Comparison of ENCODE assay signal across 8 cellular contexts in the genomic region with DNA sequence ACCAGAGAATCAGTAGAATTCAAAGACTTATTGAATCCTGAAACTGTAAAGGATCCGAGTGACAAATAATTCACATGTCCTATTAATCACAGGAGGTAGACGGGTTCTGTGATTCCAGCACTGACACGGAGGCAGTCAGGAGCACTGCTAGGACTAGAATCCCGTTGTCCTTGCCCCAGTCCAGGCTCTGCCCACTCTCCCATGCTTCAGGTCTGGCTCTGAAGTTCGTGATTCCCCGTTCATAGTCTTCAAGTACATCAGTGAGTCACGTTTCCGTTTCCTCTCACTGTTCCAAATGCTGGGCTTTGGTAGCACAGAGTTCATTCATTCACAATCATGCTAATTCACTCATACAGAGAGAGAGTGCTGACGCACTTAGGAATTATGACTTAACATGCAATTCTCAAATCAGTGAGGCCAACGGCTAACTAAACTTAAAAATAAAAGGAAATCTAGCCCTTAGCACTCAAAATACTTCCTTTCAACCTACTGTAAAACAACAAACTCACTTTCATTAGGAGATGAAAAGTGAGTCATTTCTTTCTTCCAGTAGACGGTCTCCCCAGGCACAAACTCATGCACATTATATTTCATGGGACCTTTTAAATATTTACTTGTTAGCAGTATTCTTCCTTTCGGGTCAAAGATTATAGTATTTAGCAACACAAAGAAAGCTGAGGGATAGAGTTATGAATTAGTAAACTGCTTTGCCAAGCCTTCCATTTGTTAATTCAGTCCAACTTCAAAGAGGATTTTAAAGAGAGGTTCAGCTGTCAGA.
DNase-seq lines count a peak whose midpoint lies in the region; ATAC-seq and TF ChIP-seq lines count a peak whose summit lies in the region.

No MANE protein-coding gene starts in this region.

- H3K56ac ChIP-seq in IMR-90 (ENCODE audit: extremely low read depth, insufficient read depth, low read length), result peak overlapping the region; percentile 88

- H3K27me3 ChIP-seq in IMR-90 (ENCODE audit: control insufficient read depth, insufficient read depth, low read length) (no peaks in the 10 kb centered on the region), aorta (ENCODE audit: control insufficient read depth in 1 of 2, insufficient read depth in 2 of 2, low read length in 1 of 2) (no peaks in the 10 kb centered on the region)

- CTCF ChIA-PET in IMR-90 (lab: Yijun Ruan, JAX), result interaction anchor here (0.6 to 0.7 kb wide), 2 partner anchors 156 to 1347 kb away, joined by 3 read pairs; no protein-coding TSS in a partner anchor

- no peaks in the 10 kb centered on the region for H3K9me3 Mint-ChIP-seq in natural killer cell treated with Interleukin-12 subunit alpha and Interleukin-12 subunit beta and Interleukin-15 and Interleukin-18, amount 100 ng/mL, for 72 hours

- no peaks in the 10 kb centered on the region for H3K36me3 ChIP-seq in IMR-90 (ENCODE audit: control insufficient read depth, insufficient read depth, low read length)
- H3K36me3 ChIP-seq in aorta (ENCODE audit: control insufficient read depth in 1 of 2, insufficient read depth in 2 of 2, low read length in 1 of 2), result no peaks in the 10 kb centered on the region

- peak overlapping the region; percentile 95 for H3K4ac ChIP-seq in IMR-90 (ENCODE audit: low read depth, low read length)

- peak overlapping the region; percentile 83 for H4K91ac ChIP-seq in IMR-90 (ENCODE audit: insufficient read depth, low read depth, low read length)

- H3K9ac ChIP-seq in IMR-90 (ENCODE audit: low read depth, low read length), result peak overlapping the region; percentile 74

- H3K14ac ChIP-seq in IMR-90 (replicated peaks; ENCODE audit: low read depth, low read length), result peak overlapping the region; percentile 96

- peak overlapping the region; percentile 96 for H2BK5ac ChIP-seq in IMR-90 (ENCODE audit: low read depth, low read length, poor library complexity, severe bottlenecking)

- H3K9me3 ChIP-seq in IMR-90 (ENCODE audit: control insufficient read depth, insufficient read depth, low read length), result no peaks in the 10 kb centered on the region
- H3K9me3 ChIP-seq in aorta (ENCODE audit: control insufficient read depth, low read length), result no peaks in the 10 kb centered on the region

- peaks cover 17 to 35% of the 10 kb centered on the region in 2 donors for H3K4me1 Mint-ChIP-seq in natural killer cell treated with Interleukin-12 subunit alpha and Interleukin-12 subunit beta and Interleukin-15 and Interleukin-18, amount 100 ng/mL, for 72 hours (ENCODE audit: low read depth in 2 of 2)

- no TSS peak for BruUV-seq in IMR-90 (replicated peaks; lab: Mats Ljungman, UMichigan)

- 0% methylated on average over 5 of the region's 12 CpGs; no CpG with 5 or more reads in 1 of the 2 experiments for WGBS in IMR-90 (ENCODE audit: extremely low coverage in 2 of 2, insufficient read length in 1 of 2), 2 experiments
- WGBS in aorta, 2 donors, result 12% methylated on average over 12 of the region's 12 CpGs

- peak overlapping the region; percentile 79 for H3K27ac ChIP-seq in IMR-90 (ENCODE audit: insufficient read depth, low read length)
- peak overlapping the region in 1 of 2 donors; percentile 7 for H3K27ac ChIP-seq in aorta (ENCODE audit: low read depth in 1 of 2, low read length in 2 of 2)

- peak overlapping the region; percentile 97 for H3K23ac ChIP-seq in IMR-90 (ENCODE audit: low read depth, low read length)

- peak overlapping the region; percentile 93 for H2BK20ac ChIP-seq in IMR-90 (ENCODE audit: low read depth, low read length)

- POLR2A ChIA-PET in IMR-90 (lab: Charles Lee; ENCODE audit: unreplicated experiment), result interaction anchor here (0.6 kb wide), 1 partner anchor 100 kb away, joined by 3 read pairs; no protein-coding TSS in a partner anchor

- peaks cover 19 to 50% of the 10 kb centered on the region in 2 experiments for H3K79me1 ChIP-seq in IMR-90 (ENCODE audit: low read depth in 1 of 2, low read length in 2 of 2)

- peak overlapping the region; percentile 38 to 95 for H4K8ac ChIP-seq in IMR-90 (ENCODE audit: low read depth in 2 of 2, low read length in 2 of 2)

- peak overlapping the region; percentile 83 for H2AFZ ChIP-seq in IMR-90 (replicated peaks; ENCODE audit: low read length, poor library complexity)

- H4K20me1 ChIP-seq in IMR-90 (ENCODE audit: insufficient read depth, low read length), result no peaks in the 10 kb centered on the region

- peak overlapping the region; percentile 72 for H2AK5ac ChIP-seq in IMR-90 (ENCODE audit: low read depth, low read length)

- no peaks in the 10 kb centered on the region for H3K36me3 Mint-ChIP-seq in natural killer cell treated with Interleukin-12 subunit alpha and Interleukin-12 subunit beta and Interleukin-15 and Interleukin-18, amount 100 ng/mL, for 72 hours

- peaks cover 0 to 2% of the 10 kb centered on the region in 2 donors for H3K27me3 Mint-ChIP-seq in natural killer cell treated with Interleukin-12 subunit alpha and Interleukin-12 subunit beta and Interleukin-15 and Interleukin-18, amount 100 ng/mL, for 72 hours

- peak overlapping the region; percentile 97 for H2BK120ac ChIP-seq in IMR-90 (ENCODE audit: low read depth, low read length)

- no peak for TF ChIP-seq CTCF in IMR-90 (conservative IDR thresholded peaks at IDR 0.05; ENCODE audit: low read depth, low read length)
- no peak for TF ChIP-seq CTCF in epithelial cell of proximal tubule (conservative IDR thresholded peaks at IDR 0.05; ENCODE audit: low read depth, low read length)

- DNase-seq in IMR-90, result peak; percentile 99
- peak; percentile 27 to 29 for DNase-seq in activated CD4-positive, alpha-beta T cell treated with anti-CD3 and anti-CD28 coated beads for 4 hours
- DNase-seq in epithelial cell of proximal tubule (ENCODE audit: low read depth), result peak; percentile 87
- DNase-seq in natural killer cell treated with Interleukin-12 subunit alpha and Interleukin-12 subunit beta and Interleukin-15 and Interleukin-18, amount 100 ng/mL, for 72 hours (ENCODE audit: low spot score), result no peak
- peak in 1 of 2 donors; percentile 60 for DNase-seq in aorta
- no peak for DNase-seq in NCI-H82 treated with DMSO at 0.1 percent for 48 hours (lab: John Stamatoyannopoulos, UW; ENCODE audit: unreplicated experiment)

- TF ChIP-seq POLR2A in IMR-90 (IDR thresholded peaks at IDR 0.05; ENCODE audit: low read depth, low read length), result peak; percentile 95

- H2BK15ac ChIP-seq in IMR-90 (ENCODE audit: low read depth, low read length), result peak overlapping the region; percentile 68; the same call in 2 of the 3 replicates

- dilution Hi-C loops in IMR-90 (cut with HindIII; ENCODE audit: low sequenced_read_pairs, unreplicated experiment), result no loop called here

- H3K4me3 Mint-ChIP-seq in natural killer cell treated with Interleukin-12 subunit alpha and Interleukin-12 subunit beta and Interleukin-15 and Interleukin-18, amount 100 ng/mL, for 72 hours, result peak overlapping the region; percentile 64

- TF ChIP-seq RAD21 in IMR-90 (IDR thresholded peaks at IDR 0.05; ENCODE audit: low read length), result peak; percentile 30

- peak overlapping the region; percentile 51; the same call in 1 of the 2 replicates for H3K4me3 ChIP-seq in GM08714 (ENCODE audit: low read length)
- peak overlapping the region; percentile 34 for H3K4me3 ChIP-seq in IMR-90 (ENCODE audit: insufficient read depth, low read depth, low read length)
- H3K4me3 ChIP-seq in epithelial cell of proximal tubule (ENCODE audit: low read depth, low read length), result peak overlapping the region; percentile 41
- H3K4me3 ChIP-seq in aorta (ENCODE audit: low read length in 2 of 2), result no peak overlapping the region

- ATAC-seq in GM21825 (IDR thresholded peaks at IDR 0.05; ENCODE audit: unreplicated experiment) (peak; percentile 75), IMR-90 (ENCODE audit: low read depth) (peak; percentile 83), aorta (ENCODE audit: low FRiP score) (peak; percentile 81)
- ATAC-seq in natural killer cell treated with Interleukin-12 subunit alpha and Interleukin-12 subunit beta and Interleukin-15 and Interleukin-18, amount 100 ng/mL, for 72 hours, result peak; percentile 86 to 95

- intact Hi-C loops in IMR-90 (cut with micrococcal nuclease) (loop anchor here (1.0 to 10.0 kb wide), 2 partner anchors 99 to 772 kb away; no protein-coding TSS in a partner anchor), aorta (cut with DNase I) (loop anchor here (5.0 to 10.0 kb wide), 2 partner anchors 99 to 158 kb away; no protein-coding TSS in a partner anchor)

- H3K4me2 ChIP-seq in IMR-90 (ENCODE audit: low read depth, low read length), result peak overlapping the region; percentile 86

- H3K18ac ChIP-seq in IMR-90 (ENCODE audit: low read depth, low read length), result peak overlapping the region; percentile 88

- H4K5ac ChIP-seq in IMR-90 (ENCODE audit: low read depth, low read length), result peak overlapping the region; percentile 62

- H3K4me1 ChIP-seq in IMR-90 (ENCODE audit: control insufficient read depth, insufficient read depth, low read length) (peaks cover 13% of the 10 kb centered on the region), aorta (ENCODE audit: control insufficient read depth in 1 of 2, insufficient read depth in 2 of 2, low read length in 2 of 2) (no peaks in the 10 kb centered on the region)

- peaks cover 3% of the 10 kb centered on the region for H3K9me1 ChIP-seq in IMR-90 (ENCODE audit: insufficient read depth, low read length)

- in situ Hi-C loops in IMR-90 (cut with MboI; ENCODE audit: low sequenced_read_pairs), result loop anchor here (5.0 kb wide), 3 partner anchors 94 to 179 kb away; partner anchors contain the start of gene CCDC28A

- H2AK9ac ChIP-seq in IMR-90 (replicated peaks; ENCODE audit: low read depth, low read length, poor library complexity), result peak overlapping the region; percentile 46

- H3K27ac Mint-ChIP-seq in natural killer cell treated with Interleukin-12 subunit alpha and Interleukin-12 subunit beta and Interleukin-15 and Interleukin-18, amount 100 ng/mL, for 72 hours, result peak overlapping the region; percentile 53 to 77

TF ChIP-seq in IMR-90, 13 proteins besides CTCF, POLR2A, EP300 and RAD21 (continues in another document):
- TF ChIP-seq BHLHE40 (IDR thresholded peaks at IDR 0.05; ENCODE audit: low read depth, low read length), result peak; percentile 29
- TF ChIP-seq MAZ (IDR thresholded peaks at IDR 0.05; ENCODE audit: borderline replicate concordance, low read depth, low read length), result peak; percentile 24; the same call in 1 of the 2 replicates
- TF ChIP-seq FOS (IDR thresholded peaks at IDR 0.05; ENCODE audit: low read depth, low read length), result peak; percentile 78
- peak; percentile 87 for TF ChIP-seq MXI1 (IDR thresholded peaks at IDR 0.05; ENCODE audit: borderline replicate concordance, low read depth, low read length)
- peak; percentile 23 for TF ChIP-seq RCOR1 (IDR thresholded peaks at IDR 0.05; ENCODE audit: insufficient replicate concordance, low read length)
- peak; percentile 64 for TF ChIP-seq MAFK (IDR thresholded peaks at IDR 0.05; ENCODE audit: low read depth, low read length)
- TF ChIP-seq USF2 (IDR thresholded peaks at IDR 0.05; ENCODE audit: low read depth, low read length), result no peak

Comparison
In these comparisons a context has a peak if more than half of its experiments do, and no peak if none do; other contexts are left out.
1. H3K4me3 ChIP-seq: peak in GM08714 (single experiment), IMR-90 (single experiment) and epithelial cell of proximal tubule (single experiment); none in aorta (0 of 2).
2. DNase-seq: peak in IMR-90 (single experiment), activated CD4-positive, alpha-beta T cell treated with anti-CD3 and anti-CD28 coated beads for 4 hours (2 of 2) and epithelial cell of proximal tubule (single experiment); none in natural killer cell treated with Interleukin-12 subunit alpha and Interleukin-12 subunit beta and Interleukin-15 and Interleukin-18, amount 100 ng/mL, for 72 hours (single experiment) and NCI-H82 treated with DMSO at 0.1 percent for 48 hours (single experiment).
3. Peak in every context shown above with its lines, with median percentiles within 50 percentile points of each other: ATAC-seq.